8 cellular contexts compared by ENCODE assay signal in the genomic region with DNA sequence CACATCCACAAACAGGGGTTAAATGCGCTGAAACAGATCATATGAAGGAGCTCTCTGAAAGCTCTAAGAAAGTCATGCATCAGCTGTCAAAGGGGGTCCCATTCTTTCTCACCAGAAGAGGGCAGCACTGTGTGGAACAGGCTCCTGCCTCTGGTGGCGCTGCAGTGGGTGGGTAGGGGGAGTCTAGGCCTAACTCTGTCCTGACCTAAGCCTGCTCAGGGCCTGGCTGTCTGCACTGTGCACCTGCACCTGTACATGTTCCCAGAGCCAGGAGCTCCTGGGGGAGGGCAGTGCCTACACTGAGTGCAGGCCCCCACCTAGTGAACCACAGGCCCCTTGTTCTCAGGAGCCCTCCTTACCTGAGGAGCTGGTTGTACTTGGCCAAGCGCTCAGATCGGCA. TPM values are rescaled to one million over a fixed set of nuclear protein-coding genes. Genes with fewer than 3 reads are reported as not detected.
DNase-seq lines count a peak whose midpoint lies in the region; ATAC-seq and TF ChIP-seq lines count a peak whose summit lies in the region.

No MANE protein-coding gene starts in this region.

- H3K4me3 ChIP-seq in lower lobe of right lung: no peak overlapping the region
- no peak overlapping the region for H3K4me3 ChIP-seq in aorta (ENCODE audit: low read length in 2 of 2)

- ATAC-seq in lower lobe of right lung (peak; percentile 6 to 47), aorta (ENCODE audit: low FRiP score) (no peak)

- DNase-seq in NCI-H2196 (lab: John Stamatoyannopoulos, UW; ENCODE audit: unreplicated experiment) (peak; percentile 13), NCI-H2196 treated with DMSO at 0.1 percent for 48 hours (lab: John Stamatoyannopoulos, UW; ENCODE audit: unreplicated experiment) (no peak), NCI-H69 (lab: John Stamatoyannopoulos, UW) (peak; percentile 18), lower lobe of right lung (no peak), midbrain (lab: John Stamatoyannopoulos, UW) (no peak), aorta (no peak), NCI-H1105 treated with DMSO at 0.1 percent for 48 hours (lab: John Stamatoyannopoulos, UW) (no peak)
- peak; percentile 52 for DNase-seq in activated naive CD8-positive, alpha-beta T cell treated with anti-CD3 and anti-CD28 coated beads for 36 hours

- H3K27ac ChIP-seq in lower lobe of right lung (no peak overlapping the region), aorta (ENCODE audit: low read depth in 1 of 2, low read length in 2 of 2) (no peak overlapping the region)

- no peaks in the 10 kb centered on the region for H3K9me3 ChIP-seq in lower lobe of right lung
- H3K9me3 ChIP-seq in aorta (ENCODE audit: control insufficient read depth, low read length): no peaks in the 10 kb centered on the region

- no peaks in the 10 kb centered on the region for H3K27me3 ChIP-seq in lower lobe of right lung (ENCODE audit: low read depth)
- H3K27me3 ChIP-seq in aorta (ENCODE audit: control insufficient read depth in 1 of 2, insufficient read depth in 2 of 2, low read length in 1 of 2): no peaks in the 10 kb centered on the region

- 88% methylated on average over 4 of the region's 4 CpGs for WGBS in aorta, 2 donors

- intact Hi-C loops in lower lobe of right lung (cut with DNase I) (no loop called here), aorta (cut with DNase I) (loop anchor here in 1 of 2 donors (5.0 kb wide), 2 partner anchors 45 to 125 kb away; no protein-coding TSS in a partner anchor)

- peaks cover 64% of the 10 kb centered on the region for H3K36me3 Mint-ChIP-seq in activated naive CD8-positive, alpha-beta T cell treated with anti-CD3 and anti-CD28 coated beads for 36 hours

- no peak overlapping the region for H3K4me3 Mint-ChIP-seq in activated naive CD8-positive, alpha-beta T cell treated with anti-CD3 and anti-CD28 coated beads for 36 hours

- no peaks in the 10 kb centered on the region for H3K9me3 Mint-ChIP-seq in activated naive CD8-positive, alpha-beta T cell treated with anti-CD3 and anti-CD28 coated beads for 36 hours

- peaks cover 100% of the 10 kb centered on the region for H3K36me3 ChIP-seq in lower lobe of right lung
- peaks cover 23 to 24% of the 10 kb centered on the region in 2 donors for H3K36me3 ChIP-seq in aorta (ENCODE audit: control insufficient read depth in 1 of 2, insufficient read depth in 2 of 2, low read length in 1 of 2)

- H3K27ac Mint-ChIP-seq in activated naive CD8-positive, alpha-beta T cell treated with anti-CD3 and anti-CD28 coated beads for 36 hours: peak overlapping the region; percentile 29

- H3K4me1 ChIP-seq in lower lobe of right lung: peaks cover 17% of the 10 kb centered on the region
- peaks cover 0 to 2% of the 10 kb centered on the region in 2 donors for H3K4me1 ChIP-seq in aorta (ENCODE audit: control insufficient read depth in 1 of 2, insufficient read depth in 2 of 2, low read length in 2 of 2)

- H3K4me1 Mint-ChIP-seq in activated naive CD8-positive, alpha-beta T cell treated with anti-CD3 and anti-CD28 coated beads for 36 hours: peaks cover 41% of the 10 kb centered on the region

- TF ChIP-seq CTCF in lower lobe of right lung (IDR thresholded peaks at IDR 0.05): peak; percentile 52

- H3K27me3 Mint-ChIP-seq in activated naive CD8-positive, alpha-beta T cell treated with anti-CD3 and anti-CD28 coated beads for 36 hours: no peaks in the 10 kb centered on the region

RNA-seq across cellular contexts. Expression of a gene that starts 16.0 kb away (rescaled TPM):
- 1,000 to 10,000 TPM; 3,744 to 3,761 TPM for total RNA-seq in activated naive CD8-positive, alpha-beta T cell treated with anti-CD3 and anti-CD28 coated beads for 36 hours
- total RNA-seq in lower lobe of right lung: 580 TPM
- 100 to 1,000 TPM; 542 to 688 TPM for total RNA-seq in aorta
- polyA plus RNA-seq in aorta: 100 to 1,000 TPM; 333 to 514 TPM

RNA-seq across cellular contexts. Expression of a gene that starts 45.1 kb away (rescaled TPM):
- total RNA-seq in activated naive CD8-positive, alpha-beta T cell treated with anti-CD3 and anti-CD28 coated beads for 36 hours: 10 to 100 TPM; 36.8 to 39.6 TPM
- total RNA-seq in lower lobe of right lung (88.5 TPM), aorta (100 to 1,000 TPM; 111 to 133 TPM)
- 10 to 100 TPM; 26.8 to 54.4 TPM for polyA plus RNA-seq in aorta

Comparison
In these comparisons a context has a peak if more than half of its experiments do, and no peak if none do; other contexts are left out.
1. DNase-seq: peak in NCI-H2196 (single experiment), NCI-H69 (single experiment) and activated naive CD8-positive, alpha-beta T cell treated with anti-CD3 and anti-CD28 coated beads for 36 hours (single experiment); none in NCI-H2196 treated with DMSO at 0.1 percent for 48 hours (single experiment), lower lobe of right lung (single experiment), midbrain (single experiment), aorta (0 of 2) and NCI-H1105 treated with DMSO at 0.1 percent for 48 hours (single experiment).